ENCODE assay signal across 14 cellular contexts in genomic region chr2:85744055-85744454, GRCh38. TPM values are rescaled to one million over a fixed set of nuclear protein-coding genes. Genes with fewer than 3 reads are reported as not detected.
DNase-seq lines count a peak whose midpoint lies in the region; TF ChIP-seq lines count a peak whose summit lies in the region.
"Had no signal": no experiment of that assay in that cellular context is flagged by ENCODE, and none has a peak within 500 bp of the region (broad histone marks: within the 10 kb centered on the region; RNA-seq: fewer than 3 reads in every experiment).

No MANE protein-coding gene starts in this region.

- peaks cover 41% of the 10 kb centered on the region for H3K27me3 Mint-ChIP-seq in type B pancreatic cell

- H3K4me1 Mint-ChIP-seq in type B pancreatic cell (ENCODE audit: unreplicated experiment): peaks cover 44% of the 10 kb centered on the region

- 41 to 51% (median 49%) methylated on average over 4 of the region's 4 CpGs for WGBS in ovary, 3 donors

- TF ChIP-seq POLR2A in ovary (IDR thresholded peaks at IDR 0.05): no peak

- H3K36me3 ChIP-seq in SJSA1 (no peaks in the 10 kb centered on the region), ovary (no peaks in the 10 kb centered on the region)

- H3K27me3 ChIP-seq in SJSA1 (replicated peaks): no peaks in the 10 kb centered on the region
- no peaks in the 10 kb centered on the region for H3K27me3 ChIP-seq in dorsolateral prefrontal cortex
- no peaks in the 10 kb centered on the region for H3K27me3 ChIP-seq in ovary

- H3K27ac ChIP-seq in SJSA1 (peak overlapping the region; percentile 31), dorsolateral prefrontal cortex (peak overlapping the region; percentile 20 to 100 (median 98)), ovary (peak overlapping the region; percentile 50 to 78)

- no peaks in the 10 kb centered on the region for H3K9me3 Mint-ChIP-seq in type B pancreatic cell
- H3K9me3 Mint-ChIP-seq: activated naive CD4-positive, alpha-beta T cell treated with anti-CD3 and anti-CD28 coated beads for 36 hours; T-helper 2 cell treated with Interferon-gamma antibody and Interleukin-4, amounts not matched to agents 5 μg/mL and 100 μg/mL, for 36 hours had no signal

- H3K4me3 Mint-ChIP-seq in type B pancreatic cell: no peak overlapping the region
- H3K4me3 Mint-ChIP-seq: activated naive CD4-positive, alpha-beta T cell treated with anti-CD3 and anti-CD28 coated beads for 36 hours; T-helper 2 cell treated with Interferon-gamma antibody and Interleukin-4, amounts not matched to agents 5 μg/mL and 100 μg/mL, for 36 hours had no signal

- H3K9me3 ChIP-seq in SJSA1 (replicated peaks): no peaks in the 10 kb centered on the region; the same call in 1 of the 2 replicates
- no peaks in the 10 kb centered on the region for H3K9me3 ChIP-seq in ovary

- no peak for TF ChIP-seq EP300 in ovary (IDR thresholded peaks at IDR 0.05)

- H3K4me3 ChIP-seq in SJSA1 (no peak overlapping the region), dorsolateral prefrontal cortex (no peak overlapping the region), ovary (no peak overlapping the region)

- intact Hi-C loops in dorsolateral prefrontal cortex (cut with DNase I): loop anchor here in 1 of 2 donors (10.0 kb wide), 1 partner anchor 141 kb away; the partner anchor contains the start of gene ST3GAL5
- intact Hi-C loops in ovary (cut with DNase I): loop anchor here in 1 of 4 donors (5.0 kb wide), 1 partner anchor 323 kb away; no protein-coding TSS in a partner anchor

- H3K27ac Mint-ChIP-seq in type B pancreatic cell: peak overlapping the region; percentile 36
- H3K27ac Mint-ChIP-seq: activated naive CD4-positive, alpha-beta T cell treated with anti-CD3 and anti-CD28 coated beads for 36 hours; T-helper 2 cell treated with Interferon-gamma antibody and Interleukin-4, amounts not matched to agents 5 μg/mL and 100 μg/mL, for 36 hours had no signal

- TF ChIP-seq CTCF in dorsolateral prefrontal cortex (IDR thresholded peaks at IDR 0.05 in 54 of 56, conservative IDR thresholded peaks at IDR 0.05 in 2 of 56; ENCODE audit: low read depth in 1 of 56, partially characterized antibody in 56 of 56) (no peak), ovary (IDR thresholded peaks at IDR 0.05) (no peak), type B pancreatic cell (conservative IDR thresholded peaks at IDR 0.05) (no peak)

- DNase-seq in SJSA1 (ENCODE audit: low read depth in 1 of 2, low spot score in 2 of 2) (no peak), dorsolateral prefrontal cortex (no peak), ovary (no peak), type B pancreatic cell (ENCODE audit: extremely low spot score, unreplicated experiment) (no peak), medulla oblongata (ENCODE audit: extremely low spot score) (no peak), NAMALWA (ENCODE audit: low spot score) (no peak)
- DNase-seq in stimulated activated CD4-positive, alpha-beta T cell treated with anti-CD3 and anti-CD28 coated beads, Interleukin-12 subunit alpha, Interleukin-12 subunit beta, amount 100 ng/mL, for 4 hours: no peak
- DNase-seq: activated CD4-positive, CD25-positive, alpha-beta regulatory T cell treated with anti-CD3 and anti-CD28 coated beads, Interleukin-2, amount 50 U/mL, for 72 hours; activated CD8-positive, alpha-beta memory T cell treated with anti-CD3 and anti-CD28 coated beads, Interleukin-2, amount 50 U/mL, for 4 hours; activated naive CD4-positive, alpha-beta T cell treated with anti-CD3 and anti-CD28 coated beads for 36 hours; NCI-H187 treated with DMSO at 0.1 percent for 48 hours; stimulated activated naive CD8-positive, alpha-beta T cell treated with anti-CD3 and anti-CD28 coated beads, Interleukin-15, Interleukin-2, amounts not matched to agents 100 U/mL and 50 U/mL, for 24 hours had no signal

- no peaks in the 10 kb centered on the region for H3K36me3 Mint-ChIP-seq in type B pancreatic cell

- H3K4me1 ChIP-seq in SJSA1 (replicated peaks): peaks cover 59% of the 10 kb centered on the region
- H3K4me1 ChIP-seq in ovary (ENCODE audit: insufficient read depth): peaks cover 33% of the 10 kb centered on the region

RNA-seq across cellular contexts. Expression of gene ATOH8, which starts 9.7 kb away (rescaled TPM):
- total RNA-seq in SJSA1 (2014; rRNA removed; shearing (Covaris generic)): 9.8 and 16.4 TPM in 2 replicates
- total RNA-seq in dorsolateral prefrontal cortex (10 to 100 TPM in 97 of 120 experiments, 1 to 10 TPM in 23; 4.6 to 58.9 (median 14.7) TPM), ovary (10 to 100 TPM; 10.7 to 37.7 (median 29.6) TPM), type B pancreatic cell (ENCODE audit: low replicate concordance) (1.8 and 13.7 TPM in 2 replicates)
- 10 to 100 TPM in 1 of 2 donors, 1 to 10 TPM in 1; 9.4 to 37.3 TPM for polyA plus RNA-seq in ovary
- total RNA-seq: activated naive CD4-positive, alpha-beta T cell treated with anti-CD3 and anti-CD28 coated beads for 36 hours had no signal

RNA-seq across cellular contexts. Expression of gene GNLY, which starts 49.9 kb away (rescaled TPM):
- total RNA-seq in SJSA1 (2014; rRNA removed; shearing (Covaris generic)): not detected in 2 replicates
- total RNA-seq in dorsolateral prefrontal cortex: 10 to 100 TPM in 6 of 120 experiments, 1 to 10 TPM in 105, under 1 TPM in 7, not detected in 2; 0.48 to 16.9 (median 3.9) TPM
- total RNA-seq in ovary: 1 to 10 TPM in 5 of 7 donors, under 1 TPM in 2; 0.46 to 5.1 (median 1.1) TPM
- polyA plus RNA-seq in ovary: 10 to 100 TPM in 1 of 2 donors, under 1 TPM in 1; 0.67 to 10.8 TPM
- total RNA-seq in type B pancreatic cell (ENCODE audit: low replicate concordance): not detected in 2 replicates
- total RNA-seq: kidney epithelial cell had no signal

Comparison
In these comparisons a context has a peak if more than half of its experiments do, and no peak if none do; other contexts are left out.
1. H3K27ac ChIP-seq: peak in every context shown above with its lines; median percentile 98 in dorsolateral prefrontal cortex; 64 in ovary; 31 in SJSA1.